Comparison of ENCODE assay signal across 22 cellular contexts in the genomic region with DNA sequence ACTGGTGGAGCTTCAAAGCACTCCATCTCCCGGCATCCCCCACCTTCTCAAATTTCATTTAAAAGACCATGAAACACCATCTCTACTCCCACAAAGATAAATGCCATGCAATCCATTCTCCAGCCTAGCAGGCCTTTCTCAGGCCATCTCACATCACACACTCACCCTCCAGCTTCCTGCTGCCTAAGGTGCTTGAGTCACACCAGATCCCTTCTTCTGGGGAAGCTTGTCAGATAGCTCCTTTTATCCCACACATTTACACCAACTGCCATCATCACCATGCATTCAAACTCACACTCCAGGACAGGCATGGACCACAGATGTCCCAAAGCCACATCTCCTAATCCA.
DNase-seq lines count a peak whose midpoint lies in the region; ATAC-seq, FAIRE-seq and TF ChIP-seq lines count a peak whose summit lies in the region.
"Had no signal": no experiment of that assay in that cellular context is flagged by ENCODE, and none has a peak within 500 bp of the region (broad histone marks: within the 10 kb centered on the region; RNA-seq: fewer than 3 reads in every experiment).

No MANE protein-coding gene starts in this region.

- H3K27ac ChIP-seq in SK-N-SH (ENCODE audit: low read depth in 2 of 2, low read length in 1 of 2), result no peak overlapping the region; a peak in 1 of 4 replicates
- no peak overlapping the region for H3K27ac ChIP-seq in brain microvascular endothelial cell
- H3K27ac ChIP-seq in keratinocyte (ENCODE audit: control insufficient read depth, insufficient read depth, low read length), result no peak overlapping the region
- H3K27ac ChIP-seq in vagina, result peak overlapping the region; percentile 56
- H3K27ac ChIP-seq: body of pancreas, neural progenitor cell had no signal

- no peak for TF ChIP-seq RAD21 in SK-N-SH (IDR thresholded peaks at IDR 0.05; ENCODE audit: low read length)

- in situ Hi-C loops in brain microvascular endothelial cell (cut with HindIII; ENCODE audit: low pct_ligation_motif_present, low sequenced_read_pairs), result no loop called here

- CTCF ChIA-PET in SK-N-SH (lab: Yijun Ruan, JAX), result interaction anchor here (1.0 to 4.0 kb wide), 9 partner anchors 46 to 1044 kb away, joined by 3 to 58 read pairs (median 4); a partner anchor contains a TSS

- POLR2A ChIA-PET in SK-N-SH (lab: Yijun Ruan, JAX), result no interaction called here

- H3K9ac ChIP-seq in SK-N-SH, result no peak overlapping the region
- H3K9ac ChIP-seq in keratinocyte (ENCODE audit: control insufficient read depth, extremely low read depth, insufficient read depth, low read length), result no peak overlapping the region
- H3K9ac ChIP-seq: neural progenitor cell had no signal

- intact Hi-C loops in vagina (cut with DNase I), result loop anchor here (5.0 to 10.0 kb wide), 2 partner anchors 175 to 1013 kb away; a partner anchor contains a TSS
- intact Hi-C loops in Right ventricle myocardium superior (cut with DNase I), result loop anchor here (5.0 to 10.0 kb wide), 2 partner anchors 195 to 1028 kb away; no protein-coding TSS in a partner anchor

- H3K4me2 ChIP-seq in SK-N-SH, result no peak overlapping the region
- H3K4me2 ChIP-seq in keratinocyte (ENCODE audit: control insufficient read depth, extremely low read depth, insufficient read depth, low read depth, low read length), result no peak overlapping the region
- H3K4me2 ChIP-seq: neural progenitor cell had no signal

- H3K4me3 ChIP-seq in SK-N-SH (ENCODE audit: low read depth in 2 of 2, low read length in 1 of 2) (no peak overlapping the region), brain microvascular endothelial cell (ENCODE audit: low read depth, low read length) (no peak overlapping the region), keratinocyte (ENCODE audit: control insufficient read depth in 2 of 3, extremely low read depth in 1 of 3, insufficient read depth in 2 of 3, low read depth in 1 of 3, low read length in 3 of 3) (no peak overlapping the region), vagina (no peak overlapping the region)
- H3K4me3 ChIP-seq: body of pancreas, lung, neural progenitor cell, thoracic aorta had no signal

- H3K9me1 ChIP-seq in keratinocyte (ENCODE audit: control insufficient read depth, extremely low read depth, insufficient read depth, low read length), result no peaks in the 10 kb centered on the region

- peaks cover 27 to 35% of the 10 kb centered on the region in 2 experiments; a peak in 3 of 4 replicates for H3K4me1 ChIP-seq in SK-N-SH (ENCODE audit: control insufficient read depth in 1 of 2, insufficient read depth in 2 of 2, low read depth in 1 of 2, low read length in 1 of 2)
- peaks cover 21% of the 10 kb centered on the region for H3K4me1 ChIP-seq in keratinocyte (ENCODE audit: control insufficient read depth, extremely low read depth, insufficient read depth, low read length)
- H3K4me1 ChIP-seq in vagina, result peaks cover 70% of the 10 kb centered on the region
- H3K4me1 ChIP-seq: body of pancreas had no signal

- no peak for DNase-seq in SK-N-SH
- DNase-seq in brain microvascular endothelial cell, result peak; percentile 40
- DNase-seq in keratinocyte (ENCODE audit: low read depth, low spot score), result no peak
- DNase-seq in vagina (ENCODE audit: extremely low spot score in 2 of 2), result peak in 1 of 2 donors; percentile 77
- DNase-seq in Right ventricle myocardium superior, result no peak
- no peak for DNase-seq in NCI-H774 (lab: John Stamatoyannopoulos, UW)
- DNase-seq: 8988T; activated CD4-positive, CD25-positive, alpha-beta regulatory T cell; activated gamma-delta T cell; body of pancreas; CD8-positive, alpha-beta memory T cell; NCI-H2029 treated with DMSO at 0.1 percent for 48 hours; NCI-H69 had no signal

- no peaks in the 10 kb centered on the region for H4K20me1 ChIP-seq in SK-N-SH (ENCODE audit: insufficient read depth)
- no peaks in the 10 kb centered on the region for H4K20me1 ChIP-seq in keratinocyte (ENCODE audit: control insufficient read depth, extremely low read depth, insufficient read depth, low read length)

- H3F3A ChIP-seq in SK-N-SH (replicated peaks; ENCODE audit: insufficient read depth), result no peaks in the 10 kb centered on the region

- H3K79me2 ChIP-seq in SK-N-SH (ENCODE audit: insufficient read depth) (no peaks in the 10 kb centered on the region), keratinocyte (ENCODE audit: control insufficient read depth, insufficient read depth, low read length) (no peaks in the 10 kb centered on the region)

- FAIRE-seq in keratinocyte (lab: Jason Lieb, UNC), result peak; percentile 49
- FAIRE-seq: GM12892, HepG2, RCC 7860 had no signal

- H3K27me3 ChIP-seq in SK-N-SH (ENCODE audit: insufficient read depth), result no peaks in the 10 kb centered on the region
- no peaks in the 10 kb centered on the region for H3K27me3 ChIP-seq in brain microvascular endothelial cell (replicated peaks)
- no peaks in the 10 kb centered on the region for H3K27me3 ChIP-seq in keratinocyte (ENCODE audit: control insufficient read depth, extremely low read depth, insufficient read depth, low read length)
- no peaks in the 10 kb centered on the region for H3K27me3 ChIP-seq in vagina
- H3K27me3 ChIP-seq: body of pancreas, neural progenitor cell had no signal

- no peak for TF ChIP-seq EP300 in SK-N-SH (IDR thresholded peaks at IDR 0.05; ENCODE audit: borderline replicate concordance in 1 of 2, low read depth in 1 of 2, low read length in 1 of 2)

- ATAC-seq in SK-N-SH treated with all-trans-retinoic acid at 6 μM for 48 hours (no peak; the same call in 2 of the 3 replicates), GM18867 (IDR thresholded peaks at IDR 0.05; ENCODE audit: unreplicated experiment) (no peak), Right ventricle myocardium superior (ENCODE audit: poor library complexity) (no peak)
- ATAC-seq: body of pancreas, HepG2, sciatic nerve had no signal

- TF ChIP-seq POLR2A in vagina (IDR thresholded peaks at IDR 0.05), result no peak

- dilution Hi-C loops in keratinocyte (cut with MboI; ENCODE audit: extremely low pct_ligation_motif_present, low sequenced_read_pairs), result loop anchor here (25.0 kb wide), 1 partner anchor 198 kb away; no protein-coding TSS in a partner anchor

- TF ChIP-seq CTCF in SK-N-SH (IDR thresholded peaks at IDR 0.05) (no peak), brain microvascular endothelial cell (IDR thresholded peaks at IDR 0.05; ENCODE audit: low read depth, low read length, missing control alignments) (no peak), keratinocyte (optimal IDR thresholded peaks at IDR 0.05 in 1 of 3, IDR thresholded peaks at IDR 0.05 in 1 of 3, conservative IDR thresholded peaks at IDR 0.05 in 1 of 3; ENCODE audit: extremely low read depth in 1 of 3, insufficient read depth in 2 of 3, low read length in 3 of 3) (no peak), vagina (IDR thresholded peaks at IDR 0.05) (no peak)

- WGBS in SK-N-SH (ENCODE audit: low lambda C conversion rate), result 96% methylated on average over 1 of the region's 1 CpG

- H3K9me3 ChIP-seq in SK-N-SH, result no peaks in the 10 kb centered on the region
- no peaks in the 10 kb centered on the region for H3K9me3 ChIP-seq in keratinocyte (ENCODE audit: control insufficient read depth, low read depth, low read length)
- H3K9me3 ChIP-seq in vagina, result no peaks in the 10 kb centered on the region
- H3K9me3 ChIP-seq: body of pancreas, thoracic aorta had no signal

- H3K36me3 ChIP-seq in SK-N-SH (replicated peaks in 1 of 2; ENCODE audit: control insufficient read depth in 1 of 2, insufficient read depth in 2 of 2, low read length in 1 of 2) (no peaks in the 10 kb centered on the region), brain microvascular endothelial cell (replicated peaks) (no peaks in the 10 kb centered on the region), keratinocyte (ENCODE audit: control insufficient read depth in 2 of 2, extremely low read depth in 1 of 2, insufficient read depth in 2 of 2, low read length in 2 of 2) (no peaks in the 10 kb centered on the region), vagina (no peaks in the 10 kb centered on the region)
- H3K36me3 ChIP-seq: neural progenitor cell, thoracic aorta had no signal

- H2AFZ ChIP-seq in SK-N-SH (ENCODE audit: low read depth), result no peak overlapping the region
- no peak overlapping the region for H2AFZ ChIP-seq in keratinocyte (ENCODE audit: control insufficient read depth, low read length)
- H2AFZ ChIP-seq: neural progenitor cell had no signal

- H3K9me2 ChIP-seq in SK-N-SH, result no peaks in the 10 kb centered on the region

TF ChIP-seq in SK-N-SH, 30 proteins besides CTCF, POLR2A, EP300 and RAD21:
- peak; percentile 24; the same call in 1 of the 2 replicates for TF ChIP-seq TCF12 (IDR thresholded peaks at IDR 0.05)
- TF ChIP-seq, protein P1, sequence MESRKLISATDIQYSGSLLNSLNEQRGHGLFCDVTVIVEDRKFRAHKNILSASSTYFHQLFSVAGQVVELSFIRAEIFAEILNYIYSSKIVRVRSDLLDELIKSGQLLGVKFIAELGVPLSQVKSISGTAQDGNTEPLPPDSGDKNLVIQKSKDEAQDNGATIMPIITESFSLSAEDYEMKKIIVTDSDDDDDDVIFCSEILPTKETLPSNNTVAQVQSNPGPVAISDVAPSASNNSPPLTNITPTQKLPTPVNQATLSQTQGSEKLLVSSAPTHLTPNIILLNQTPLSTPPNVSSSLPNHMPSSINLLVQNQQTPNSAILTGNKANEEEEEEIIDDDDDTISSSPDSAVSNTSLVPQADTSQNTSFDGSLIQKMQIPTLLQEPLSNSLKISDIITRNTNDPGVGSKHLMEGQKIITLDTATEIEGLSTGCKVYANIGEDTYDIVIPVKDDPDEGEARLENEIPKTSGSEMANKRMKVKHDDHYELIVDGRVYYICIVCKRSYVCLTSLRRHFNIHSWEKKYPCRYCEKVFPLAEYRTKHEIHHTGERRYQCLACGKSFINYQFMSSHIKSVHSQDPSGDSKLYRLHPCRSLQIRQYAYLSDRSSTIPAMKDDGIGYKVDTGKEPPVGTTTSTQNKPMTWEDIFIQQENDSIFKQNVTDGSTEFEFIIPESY (IDR thresholded peaks at IDR 0.05; ENCODE audit: borderline replicate concordance, low read depth), result no peak
TF ChIP-seq in SK-N-SH: peak in this region for 1.

TF ChIP-seq in SK-N-SH treated with all-trans-retinoic acid at 6 μM for 48 hours, 23 proteins besides CTCF, POLR2A, EP300 and RAD21 (continues in another document):
- TF ChIP-seq BACH2 (CRISPR knock-in tag; IDR thresholded peaks at IDR 0.05; ENCODE audit: borderline replicate concordance) (no peak), ISL1 (CRISPR knock-in tag; IDR thresholded peaks at IDR 0.05) (no peak), ZNF565 (CRISPR knock-in tag; conservative IDR thresholded peaks at IDR 0.05; ENCODE audit: low read depth) (no peak), ESRRG (CRISPR knock-in tag; IDR thresholded peaks at IDR 0.05) (no peak)
- TF ChIP-seq, protein P2, sequence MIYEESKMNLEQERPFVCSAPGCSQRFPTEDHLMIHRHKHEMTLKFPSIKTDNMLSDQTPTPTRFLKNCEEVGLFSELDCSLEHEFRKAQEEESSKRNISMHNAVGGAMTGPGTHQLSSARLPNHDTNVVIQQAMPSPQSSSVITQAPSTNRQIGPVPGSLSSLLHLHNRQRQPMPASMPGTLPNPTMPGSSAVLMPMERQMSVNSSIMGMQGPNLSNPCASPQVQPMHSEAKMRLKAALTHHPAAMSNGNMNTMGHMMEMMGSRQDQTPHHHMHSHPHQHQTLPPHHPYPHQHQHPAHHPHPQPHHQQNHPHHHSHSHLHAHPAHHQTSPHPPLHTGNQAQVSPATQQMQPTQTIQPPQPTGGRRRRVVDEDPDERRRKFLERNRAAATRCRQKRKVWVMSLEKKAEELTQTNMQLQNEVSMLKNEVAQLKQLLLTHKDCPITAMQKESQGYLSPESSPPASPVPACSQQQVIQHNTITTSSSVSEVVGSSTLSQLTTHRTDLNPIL (CRISPR knock-in tag; IDR thresholded peaks at IDR 0.05; ENCODE audit: low read depth), result no peak
